ENCODE assay signal across 1 cellular context in genomic region chr20:33373735-33374605, GRCh38.
TF ChIP-seq lines count a peak whose summit lies in the region.

No MANE protein-coding gene starts in this region.

TF ChIP-seq in HepG2, 621 proteins besides CTCF, POLR2A, EP300 and RAD21 (continued from another document and continues in another):
- peak; percentile 77; the same call in 1 of the 2 replicates for TF ChIP-seq ZNF281 (CRISPR knock-in tag; IDR thresholded peaks at IDR 0.05; ENCODE audit: borderline replicate concordance)
- no peak for TF ChIP-seq TERF1 (CRISPR knock-in tag; IDR thresholded peaks at IDR 0.05)
- TF ChIP-seq LBX2 (CRISPR knock-in tag; IDR thresholded peaks at IDR 0.05; ENCODE audit: borderline replicate concordance): no peak
- peak; percentile 75 for TF ChIP-seq ATF1 (CRISPR knock-in tag; IDR thresholded peaks at IDR 0.05)
- TF ChIP-seq MLLT10 (CRISPR knock-in tag; IDR thresholded peaks at IDR 0.05): no peak
- TF ChIP-seq RNF219 (CRISPR knock-in tag; IDR thresholded peaks at IDR 0.05): peak; percentile 68; the same call in 1 of the 2 replicates
- no peak for TF ChIP-seq CERS6 (CRISPR knock-in tag; IDR thresholded peaks at IDR 0.05)
- TF ChIP-seq ZUFSP (CRISPR knock-in tag; IDR thresholded peaks at IDR 0.05; ENCODE audit: borderline replicate concordance): no peak
- peak; percentile 87; the same call in 1 of the 2 replicates for TF ChIP-seq MYPOP (CRISPR knock-in tag; IDR thresholded peaks at IDR 0.05)
- TF ChIP-seq ZNF407 (CRISPR knock-in tag; IDR thresholded peaks at IDR 0.05; ENCODE audit: not compliant biosample characterization): no peak
- TF ChIP-seq ZNF691 (CRISPR knock-in tag; IDR thresholded peaks at IDR 0.05; ENCODE audit: borderline replicate concordance, low read depth): no peak; the same call in 1 of the 2 replicates
- no peak for TF ChIP-seq HINFP (CRISPR knock-in tag; IDR thresholded peaks at IDR 0.05; ENCODE audit: low read depth)
- no peak for TF ChIP-seq MED8 (CRISPR knock-in tag; IDR thresholded peaks at IDR 0.05; ENCODE audit: insufficient replicate concordance)
- peak; percentile 94 for TF ChIP-seq RXRB (CRISPR knock-in tag; IDR thresholded peaks at IDR 0.05; ENCODE audit: borderline replicate concordance)
- no peak for TF ChIP-seq SP1 (IDR thresholded peaks at IDR 0.05)
- TF ChIP-seq SP1 (CRISPR knock-in tag; IDR thresholded peaks at IDR 0.05): peak; percentile 39; the same call in 1 of the 2 replicates
- no peak for TF ChIP-seq TEF (CRISPR knock-in tag; IDR thresholded peaks at IDR 0.05)
- TF ChIP-seq ATF7 (IDR thresholded peaks at IDR 0.05): peak; percentile 66; the same call in 1 of the 2 replicates
- no peak for TF ChIP-seq ATF7 (CRISPR knock-in tag; IDR thresholded peaks at IDR 0.05)
- peak; percentile 100 for TF ChIP-seq HIC2 (CRISPR knock-in tag; IDR thresholded peaks at IDR 0.05; ENCODE audit: low read depth)
- peak; percentile 85; the same call in 1 of the 2 replicates for TF ChIP-seq YEATS2 (CRISPR knock-in tag; IDR thresholded peaks at IDR 0.05; ENCODE audit: borderline replicate concordance)
- peak; percentile 82; the same call in 1 of the 2 replicates for TF ChIP-seq ARNT2 (CRISPR knock-in tag; IDR thresholded peaks at IDR 0.05; ENCODE audit: low read depth)
